1 cellular context compared by ENCODE assay signal in genomic region chr12:31017535-31017934, GRCh38.
TF ChIP-seq lines count a peak whose summit lies in the region.

No MANE protein-coding gene starts in this region.

TF ChIP-seq in HEK293, 187 proteins besides CTCF, POLR2A, EP300 and RAD21 (continued from another document):
- TF ChIP-seq ZNF335 (tag by site-specific recombination; conservative IDR thresholded peaks at IDR 0.05) (no peak), ZXDB (tag by site-specific recombination; IDR thresholded peaks at IDR 0.05) (no peak)
